8 cellular contexts compared by ENCODE assay signal in genomic region chr17:55717898-55718735, GRCh38. TPM values are rescaled to one million over a fixed set of nuclear protein-coding genes. Genes with fewer than 3 reads are reported as not detected.
DNase-seq lines count a peak whose midpoint lies in the region; TF ChIP-seq lines count a peak whose summit lies in the region.

No MANE protein-coding gene starts in this region.

- no peak overlapping the region for H4K8ac ChIP-seq in trophoblast cell (ENCODE audit: low read depth, low read length)

- H3K27ac ChIP-seq in trophoblast cell (ENCODE audit: low read depth, low read length) (no peak overlapping the region), vagina (no peak overlapping the region)

- no peak overlapping the region for H2AK5ac ChIP-seq in trophoblast cell (ENCODE audit: low read length)

- no peak for TF ChIP-seq POLR2A in vagina (IDR thresholded peaks at IDR 0.05)

- no peak overlapping the region for H2BK5ac ChIP-seq in trophoblast cell (ENCODE audit: low read depth, low read length, poor library complexity)

- intact Hi-C loops in vagina (cut with DNase I), result loop anchor here (10.0 kb wide), 1 partner anchor 1537 kb away; the partner anchor contains the start of gene MSI2

- H4K91ac ChIP-seq in trophoblast cell (ENCODE audit: low read depth, low read length), result no peak overlapping the region

- no peaks in the 10 kb centered on the region for H3K79me2 ChIP-seq in trophoblast cell (ENCODE audit: control insufficient read depth, insufficient read depth, low read length, poor library complexity)

- H3K4me1 ChIP-seq in trophoblast cell (ENCODE audit: control insufficient read depth in 1 of 2, insufficient read depth in 2 of 2, low read length in 2 of 2) (peaks cover 9% of the 10 kb centered on the region in 2 experiments), vagina (peaks cover 10% of the 10 kb centered on the region)

- no peak overlapping the region for H3K9ac ChIP-seq in trophoblast cell (ENCODE audit: low read length)

- H3K36me3 ChIP-seq in trophoblast cell (ENCODE audit: control insufficient read depth in 1 of 2, insufficient read depth in 2 of 2, low read length in 2 of 2) (peaks cover 0 to 4% of the 10 kb centered on the region in 2 experiments), vagina (no peaks in the 10 kb centered on the region)

- H2BK120ac ChIP-seq in trophoblast cell (ENCODE audit: insufficient read depth, low read length, poor library complexity), result no peak overlapping the region

- H3K79me1 ChIP-seq in trophoblast cell (ENCODE audit: low read length), result peaks cover 8% of the 10 kb centered on the region

- no peak overlapping the region for H3K14ac ChIP-seq in trophoblast cell (ENCODE audit: low read length)

- DNase-seq in SHP77 (lab: John Stamatoyannopoulos, UW) (peak; percentile 32 to 59), glomerular endothelial cell (ENCODE audit: extremely low read depth, low read depth, low spot score) (peak; percentile 48), trophoblast cell (peak; percentile 81 to 93), vagina (ENCODE audit: extremely low spot score in 2 of 2) (no peak), GOT3 (lab: John Stamatoyannopoulos, UW) (no peak)
- peak; percentile 23 for DNase-seq in activated gamma-delta T cell treated with anti-CD3 and anti-CD28 coated beads, Interleukin-2, amount 50 U/mL, for 16 hours (ENCODE audit: low read depth)

- H4K12ac ChIP-seq in trophoblast cell (ENCODE audit: low read depth, low read length), result no peak overlapping the region

- H3K4me3 ChIP-seq in GM12875 (ENCODE audit: low read depth, low read length), result no peak overlapping the region
- no peak overlapping the region for H3K4me3 ChIP-seq in trophoblast cell (ENCODE audit: low read depth, low read length)
- H3K4me3 ChIP-seq in vagina, result no peak overlapping the region

- no peak overlapping the region for H3K18ac ChIP-seq in trophoblast cell (ENCODE audit: low read length)

- TF ChIP-seq EP300 in Ishikawa (IDR thresholded peaks at IDR 0.05; ENCODE audit: borderline replicate concordance), result no peak

- TF ChIP-seq RAD21 in Ishikawa (IDR thresholded peaks at IDR 0.05; ENCODE audit: low read depth), result peak; percentile 67

- H2AFZ ChIP-seq in trophoblast cell (ENCODE audit: insufficient read depth, low read length, poor library complexity), result no peak overlapping the region

- H3K4me2 ChIP-seq in trophoblast cell (ENCODE audit: low read length), result no peak overlapping the region

- H2BK12ac ChIP-seq in trophoblast cell (ENCODE audit: low read length), result no peak overlapping the region

- H3K27me3 ChIP-seq in trophoblast cell (ENCODE audit: insufficient read depth, low read length), result no peaks in the 10 kb centered on the region
- no peaks in the 10 kb centered on the region for H3K27me3 ChIP-seq in vagina

- H3K4ac ChIP-seq in trophoblast cell (ENCODE audit: low read depth, low read length), result no peak overlapping the region

- H3K23ac ChIP-seq in trophoblast cell (ENCODE audit: low read length), result no peak overlapping the region

- H3K9me3 ChIP-seq in trophoblast cell (ENCODE audit: insufficient read depth, low read depth, low read length) (no peaks in the 10 kb centered on the region), vagina (no peaks in the 10 kb centered on the region)

- TF ChIP-seq CTCF in GM12875 (IDR thresholded peaks at IDR 0.05; ENCODE audit: borderline replicate concordance, insufficient read depth, low read depth, low read length), result peak; percentile 63
- TF ChIP-seq CTCF in vagina (IDR thresholded peaks at IDR 0.05), result peak; percentile 43 to 69 (median 48)

- no CpG with 5 or more reads among the region's 11 CpGs for WGBS in trophoblast cell (ENCODE audit: extremely low coverage, insufficient coverage, insufficient read length)

TF ChIP-seq in Ishikawa, 13 proteins besides CTCF, POLR2A, EP300 and RAD21:
- TF ChIP-seq YY1 (IDR thresholded peaks at IDR 0.05; ENCODE audit: low read depth), result no peak
- TF ChIP-seq MAX (IDR thresholded peaks at IDR 0.05), result no peak
- no peak for TF ChIP-seq TEAD4 (IDR thresholded peaks at IDR 0.05)
- no peak for TF ChIP-seq TCF12 (IDR thresholded peaks at IDR 0.05; ENCODE audit: low read depth)
- no peak for TF ChIP-seq TAF1 (IDR thresholded peaks at IDR 0.05; ENCODE audit: low read depth)
- TF ChIP-seq EGR1 (IDR thresholded peaks at IDR 0.05), result no peak
- TF ChIP-seq ZBTB7A (IDR thresholded peaks at IDR 0.05; ENCODE audit: low read depth), result no peak
- no peak for TF ChIP-seq NFIC (IDR thresholded peaks at IDR 0.05)
- TF ChIP-seq FOXM1 (IDR thresholded peaks at IDR 0.05; ENCODE audit: borderline replicate concordance, low read depth), result no peak

RNA-seq across cellular contexts. Expression of gene TMEM100, which starts 4.5 kb away (rescaled TPM):
- total RNA-seq in glomerular endothelial cell (0.12 TPM in 1 of 2 replicates, not detected in the other), vagina (20.6 TPM)
- polyA plus RNA-seq in trophoblast cell (2013), result 3.7 and 4.1 TPM in 2 replicates

RNA-seq across cellular contexts. Expression of gene PCTP, which starts 32.7 kb away (rescaled TPM):
- 22.6 and 29.6 TPM in 2 replicates for total RNA-seq in glomerular endothelial cell
- 22.6 TPM in 2 replicates for polyA plus RNA-seq in trophoblast cell (2013)
- total RNA-seq in vagina, result 8.6 TPM

Comparison
In these comparisons a context has a peak if more than half of its experiments do, and no peak if none do; other contexts are left out.
1. DNase-seq: peak in SHP77 (2 of 2), activated gamma-delta T cell treated with anti-CD3 and anti-CD28 coated beads, Interleukin-2, amount 50 U/mL, for 16 hours (single experiment), glomerular endothelial cell (single experiment) and trophoblast cell (2 of 2); none in vagina (0 of 2) and GOT3 (single experiment).
2. RNA of gene TMEM100, which starts 4.5 kb away (total RNA-seq): 20.6 TPM in vagina (single experiment); 0.12 TPM in glomerular endothelial cell; every median in the first group is over 10 times any median in the second.